Comparison of ENCODE assay signal across 22 cellular contexts in genomic region chr5:108953940-108954339, GRCh38.
DNase-seq lines count a peak whose midpoint lies in the region; FAIRE-seq and TF ChIP-seq lines count a peak whose summit lies in the region.
"Had no signal": no experiment of that assay in that cellular context is flagged by ENCODE, and none has a peak within 500 bp of the region (broad histone marks: within the 10 kb centered on the region; RNA-seq: fewer than 3 reads in every experiment).

No MANE protein-coding gene starts in this region.

- H3K4me3 Mint-ChIP-seq in astrocyte (ENCODE audit: unreplicated experiment) (no peak overlapping the region), chondrocyte (ENCODE audit: unreplicated experiment) (no peak overlapping the region)
- H3K4me3 Mint-ChIP-seq: CD8-positive, alpha-beta T cell had no signal

- FAIRE-seq in GM12891 (lab: Jason Lieb, UNC), result peak; percentile 56
- FAIRE-seq in astrocyte (lab: Jason Lieb, UNC), result peak; percentile 34

- H3K4me1 ChIP-seq in astrocyte (ENCODE audit: insufficient read depth, low read length), result no peaks in the 10 kb centered on the region
- H3K4me1 ChIP-seq in hepatocyte (ENCODE audit: insufficient read depth), result no peaks in the 10 kb centered on the region
- H3K4me1 ChIP-seq in uterus, result no peaks in the 10 kb centered on the region

- H3K27me3 ChIP-seq in astrocyte (ENCODE audit: insufficient read depth, low read length), result no peaks in the 10 kb centered on the region
- no peaks in the 10 kb centered on the region for H3K27me3 ChIP-seq in hepatocyte
- no peaks in the 10 kb centered on the region for H3K27me3 ChIP-seq in uterus

- H3K36me3 Mint-ChIP-seq in astrocyte (ENCODE audit: low read depth, unreplicated experiment) (no peaks in the 10 kb centered on the region), chondrocyte (ENCODE audit: low read depth) (no peaks in the 10 kb centered on the region)
- H3K36me3 Mint-ChIP-seq: CD8-positive, alpha-beta T cell had no signal

- H4K20me1 ChIP-seq in astrocyte (ENCODE audit: insufficient read depth, low read length) (no peaks in the 10 kb centered on the region), hepatocyte (ENCODE audit: insufficient read depth, poor library complexity, severe bottlenecking) (no peaks in the 10 kb centered on the region)

- no peak overlapping the region for H3K9ac ChIP-seq in astrocyte (ENCODE audit: low read length)
- H3K9ac ChIP-seq: GM23248 had no signal

- H3K4me2 ChIP-seq in astrocyte (ENCODE audit: low read length) (no peak overlapping the region), hepatocyte (no peak overlapping the region)

- no peaks in the 10 kb centered on the region for H3K36me3 ChIP-seq in astrocyte (ENCODE audit: insufficient read depth, low read length)
- H3K36me3 ChIP-seq in hepatocyte (replicated peaks; ENCODE audit: insufficient read depth, low read depth), result no peaks in the 10 kb centered on the region
- H3K36me3 ChIP-seq in uterus, result peaks cover 0 to 3% of the 10 kb centered on the region in 2 donors

- H3K9me3 ChIP-seq in astrocyte (ENCODE audit: insufficient read depth, low read depth, low read length), result no peaks in the 10 kb centered on the region
- H3K9me3 ChIP-seq in hepatocyte (ENCODE audit: low read depth), result no peaks in the 10 kb centered on the region
- H3K9me3 ChIP-seq in uterus, result no peaks in the 10 kb centered on the region

- H3K27ac Mint-ChIP-seq in astrocyte (ENCODE audit: unreplicated experiment) (no peak overlapping the region), chondrocyte (ENCODE audit: unreplicated experiment) (no peak overlapping the region)
- H3K27ac Mint-ChIP-seq: CD8-positive, alpha-beta T cell had no signal

- H2AFZ ChIP-seq in astrocyte (ENCODE audit: low read depth, low read length) (no peak overlapping the region), hepatocyte (no peak overlapping the region)
- H2AFZ ChIP-seq: GM23248 had no signal

- no peak for TF ChIP-seq POLR2A in GM12891 (IDR thresholded peaks at IDR 0.05; ENCODE audit: low read depth, low read length)
- TF ChIP-seq POLR2A in uterus (IDR thresholded peaks at IDR 0.05), result no peak

- H3K4me3 ChIP-seq in astrocyte (ENCODE audit: insufficient read depth, low read depth, low read length) (no peak overlapping the region), hepatocyte (no peak overlapping the region), foreskin fibroblast (ENCODE audit: low read depth in 1 of 2, low read length in 2 of 2) (no peak overlapping the region), uterus (no peak overlapping the region)
- H3K4me3 ChIP-seq: GM23248, SK-N-MC had no signal

- no peaks in the 10 kb centered on the region for H3K9me2 ChIP-seq in hepatocyte (replicated peaks; ENCODE audit: insufficient read depth)

- H3K4me1 Mint-ChIP-seq in astrocyte (ENCODE audit: low read depth, unreplicated experiment) (no peaks in the 10 kb centered on the region), chondrocyte (ENCODE audit: low read depth) (no peaks in the 10 kb centered on the region)

- DNase-seq in GM12891 (ENCODE audit: insufficient read length, low spot score), result no peak
- peak; percentile 76 for DNase-seq in OCI-M1 (lab: John Stamatoyannopoulos, UW)
- peak; percentile 2 for DNase-seq in astrocyte (ENCODE audit: low read depth)
- peak; percentile 23 for DNase-seq in hepatocyte (ENCODE audit: low spot score)
- DNase-seq in foreskin fibroblast, result no peak
- no peak for DNase-seq in uterus
- no peak for DNase-seq in chondrocyte (ENCODE audit: low spot score)
- DNase-seq in NCI-H1048 (lab: John Stamatoyannopoulos, UW), result no peak
- DNase-seq: 8988T; C1 segment of cervical spinal cord; CD8-positive, alpha-beta T cell; DMS153; GM23248; HCEC 1CT; IMR-90; Karpas-422; NCI-H1417; NCI-H1694 treated with DMSO at 0.1 percent for 48 hours; NCI-H2081 treated with DMSO at 0.1 percent for 48 hours; SHP77 treated with DMSO at 0.1 percent for 48 hours had no signal

- H3K9me3 Mint-ChIP-seq in astrocyte (ENCODE audit: unreplicated experiment) (no peaks in the 10 kb centered on the region), chondrocyte (ENCODE audit: low read depth) (no peaks in the 10 kb centered on the region)
- H3K9me3 Mint-ChIP-seq: CD8-positive, alpha-beta T cell had no signal

- intact Hi-C loops in uterus (cut with DNase I; ENCODE audit: low total_unique reads), result no loop called here

- no peak overlapping the region for H3K27ac ChIP-seq in astrocyte (ENCODE audit: low read depth, low read length)
- no peak overlapping the region for H3K27ac ChIP-seq in hepatocyte
- H3K27ac ChIP-seq in uterus, result no peak overlapping the region
- H3K27ac ChIP-seq: GM23248, RWPE1, SK-N-MC had no signal

- H3K79me2 ChIP-seq in astrocyte (ENCODE audit: insufficient read depth, low read length) (no peaks in the 10 kb centered on the region), hepatocyte (no peaks in the 10 kb centered on the region)

- TF ChIP-seq CTCF in astrocyte (IDR thresholded peaks at IDR 0.05; ENCODE audit: insufficient read depth, low read depth, low read length) (no peak), hepatocyte (IDR thresholded peaks at IDR 0.05; ENCODE audit: poor library complexity) (no peak), foreskin fibroblast (IDR thresholded peaks at IDR 0.05; ENCODE audit: low read depth, low read length) (no peak), uterus (IDR thresholded peaks at IDR 0.05) (no peak), chondrocyte (IDR thresholded peaks at IDR 0.05) (no peak)

- no peaks in the 10 kb centered on the region for H3K27me3 Mint-ChIP-seq in astrocyte (ENCODE audit: low read depth, unreplicated experiment)
- no peaks in the 10 kb centered on the region for H3K27me3 Mint-ChIP-seq in chondrocyte (ENCODE audit: low read depth)

TF ChIP-seq in GM12891, 5 proteins besides CTCF, POLR2A, EP300 and RAD21:
- TF ChIP-seq SPI1 (IDR thresholded peaks at IDR 0.05; ENCODE audit: low read depth, low read length) (no peak), POU2F2 (IDR thresholded peaks at IDR 0.05; ENCODE audit: low read depth, low read length) (no peak), TAF1 (IDR thresholded peaks at IDR 0.05; ENCODE audit: low read depth, low read length) (no peak), POLR2AphosphoS5 (IDR thresholded peaks at IDR 0.05; ENCODE audit: low read depth, low read length) (no peak), PAX5 (IDR thresholded peaks at IDR 0.05; ENCODE audit: insufficient read depth, low read length, severe bottlenecking) (no peak)

Comparison
In these comparisons a context has a peak if more than half of its experiments do, and no peak if none do; other contexts are left out.
1. DNase-seq: peak in OCI-M1 (single experiment), astrocyte (single experiment) and hepatocyte (single experiment); none in GM12891 (single experiment), foreskin fibroblast (0 of 2), uterus (0 of 2), chondrocyte (single experiment) and NCI-H1048 (single experiment).